18 cellular contexts compared by ENCODE assay signal in genomic region chr6:140567469-140567868, GRCh38.
DNase-seq lines count a peak whose midpoint lies in the region; ATAC-seq, FAIRE-seq and TF ChIP-seq lines count a peak whose summit lies in the region.
"Had no signal": no experiment of that assay in that cellular context is flagged by ENCODE, and none has a peak within 500 bp of the region (broad histone marks: within the 10 kb centered on the region; RNA-seq: fewer than 3 reads in every experiment).

No MANE protein-coding gene starts in this region.

- H3K9me3 Mint-ChIP-seq in neural progenitor cell = no peaks in the 10 kb centered on the region
- no peaks in the 10 kb centered on the region for H3K9me3 Mint-ChIP-seq in activated naive CD8-positive, alpha-beta T cell treated with anti-CD3 and anti-CD28 coated beads for 36 hours
- H3K9me3 Mint-ChIP-seq: effector memory CD8-positive, alpha-beta T cell; stimulated activated naive CD8-positive, alpha-beta T cell treated with anti-CD3 and anti-CD28 coated beads, Interleukin-15, amount 100 ng/mL, for 72 hours; WTC11 had no signal

- no peak overlapping the region for H3K4ac ChIP-seq in H1 (replicated peaks; ENCODE audit: insufficient read length, low read depth, low read length)

- POLR2A ChIA-PET in H1 (lab: Charles Lee; ENCODE audit: partially characterized antibody) = no interaction called here

- H4K5ac ChIP-seq in H1 (ENCODE audit: insufficient read length, low read depth, low read length) = no peak overlapping the region

- H3K23me2 ChIP-seq in H1 (ENCODE audit: low read depth, low read length) = no peaks in the 10 kb centered on the region

- H3K56ac ChIP-seq in H1 (replicated peaks; ENCODE audit: insufficient read length, low read depth, low read length) = no peak overlapping the region

- H3K4me3 Mint-ChIP-seq in neural progenitor cell = no peak overlapping the region
- no peak overlapping the region for H3K4me3 Mint-ChIP-seq in activated naive CD8-positive, alpha-beta T cell treated with anti-CD3 and anti-CD28 coated beads for 36 hours
- H3K4me3 Mint-ChIP-seq: effector memory CD8-positive, alpha-beta T cell; stimulated activated naive CD8-positive, alpha-beta T cell treated with anti-CD3 and anti-CD28 coated beads, Interleukin-15, amount 100 ng/mL, for 72 hours; WTC11 had no signal

- TF ChIP-seq RAD21 in H1 (IDR thresholded peaks at IDR 0.05 in 1 of 2, conservative IDR thresholded peaks at IDR 0.05 in 1 of 2; ENCODE audit: low read depth in 2 of 2, low read length in 2 of 2) = no peak

- H3K36me3 Mint-ChIP-seq in neural progenitor cell = no peaks in the 10 kb centered on the region
- H3K36me3 Mint-ChIP-seq in activated naive CD8-positive, alpha-beta T cell treated with anti-CD3 and anti-CD28 coated beads for 36 hours = no peaks in the 10 kb centered on the region
- H3K36me3 Mint-ChIP-seq: WTC11 had no signal

- H2BK12ac ChIP-seq in H1 (ENCODE audit: low read depth, low read length) = no peak overlapping the region

- no peak overlapping the region for H2BK20ac ChIP-seq in H1 (ENCODE audit: low read length)

- no peak for TF ChIP-seq CTCF in H1 (IDR thresholded peaks at IDR 0.05; ENCODE audit: control extremely low read depth in 1 of 3, insufficient read depth in 1 of 3, low read depth in 1 of 3, low read length in 3 of 3)
- no peak for TF ChIP-seq CTCF in neural progenitor cell (IDR thresholded peaks at IDR 0.05)

- no peak overlapping the region for H4K91ac ChIP-seq in H1 (replicated peaks; ENCODE audit: insufficient read length, low read length)

- no peak for TF ChIP-seq EP300 in H1 (IDR thresholded peaks at IDR 0.05; ENCODE audit: borderline replicate concordance in 1 of 2, low read depth in 2 of 2, low read length in 2 of 2)

- H3F3A ChIP-seq in neural progenitor cell (ENCODE audit: low read depth) = no peaks in the 10 kb centered on the region

- no peaks in the 10 kb centered on the region for H3K79me1 ChIP-seq in H1 (ENCODE audit: low read depth, low read length)

- H3K4me2 ChIP-seq in H1 (ENCODE audit: insufficient read depth in 1 of 2, low read depth in 2 of 2, low read length in 2 of 2) (no peak overlapping the region), neural progenitor cell (no peak overlapping the region)

- peak; percentile 37 for ATAC-seq in GM18868 (IDR thresholded peaks at IDR 0.05; ENCODE audit: unreplicated experiment)
- no peak for ATAC-seq in GM18502 (IDR thresholded peaks at IDR 0.05; ENCODE audit: poor library complexity, unreplicated experiment)
- no peak for ATAC-seq in GM18517 (IDR thresholded peaks at IDR 0.05; ENCODE audit: unreplicated experiment)
- ATAC-seq: effector memory CD8-positive, alpha-beta T cell; stimulated activated naive CD8-positive, alpha-beta T cell treated with anti-CD3 and anti-CD28 coated beads, Interleukin-15, amount 100 ng/mL, for 72 hours; WTC11 had no signal

- H3K18ac ChIP-seq in H1 (ENCODE audit: extremely low read depth, low read length) = no peak overlapping the region

- H3K4me1 ChIP-seq in H1 (replicated peaks in 1 of 4; ENCODE audit: control insufficient read depth in 3 of 4, insufficient read depth in 4 of 4, low read length in 3 of 4) (peaks cover 0 to 3% (median 0%) of the 10 kb centered on the region in 4 experiments; a peak in 1 of 7 replicates), neural progenitor cell (no peaks in the 10 kb centered on the region)

- WGBS in H1 (ENCODE audit: extremely low coverage in 1 of 2, insufficient coverage in 1 of 2, insufficient read length in 1 of 2, insufficient replicate concordance in 2 of 2, low coverage in 1 of 2, low lambda C conversion rate in 2 of 2, missing lambda C conversion rate in 1 of 2), 2 experiments = 91% methylated on average over 2 of the region's 2 CpGs; no CpG with 5 or more reads in 1 of the 2 experiments

- H3K27me3 ChIP-seq in H1 (replicated peaks in 1 of 4; ENCODE audit: control insufficient read depth in 3 of 4, extremely low read depth in 1 of 4, insufficient read depth in 3 of 4, low read length in 3 of 4) = no peaks in the 10 kb centered on the region
- H3K27me3 ChIP-seq in neural progenitor cell = no peaks in the 10 kb centered on the region

- no peak overlapping the region for H3K14ac ChIP-seq in H1 (ENCODE audit: insufficient read length)

- FAIRE-seq in H1 (lab: Jason Lieb, UNC) = no peak

- H3K27ac ChIP-seq in H1 (ENCODE audit: low read depth, low read length) = no peak overlapping the region
- H3K27ac ChIP-seq in neural progenitor cell = no peak overlapping the region

- H2AFZ ChIP-seq in H1 (ENCODE audit: low read length) = 0 out of 2 replicates have a peak overlapping the region, but pooled peaks have one; percentile 5
- H2AFZ ChIP-seq in neural progenitor cell (replicated peaks) = peak overlapping the region; percentile 51

- peaks cover 2% of the 10 kb centered on the region for H3K27me3 Mint-ChIP-seq in neural progenitor cell (ENCODE audit: insufficient read depth, low read depth)
- peaks cover 14% of the 10 kb centered on the region for H3K27me3 Mint-ChIP-seq in activated naive CD8-positive, alpha-beta T cell treated with anti-CD3 and anti-CD28 coated beads for 36 hours

- H3K4me3 ChIP-seq in H1 (ENCODE audit: extremely low read depth in 1 of 4, insufficient read depth in 2 of 4, low read depth in 3 of 4, low read length in 4 of 4) = no peak overlapping the region
- H3K4me3 ChIP-seq in neural progenitor cell = no peak overlapping the region

- H4K8ac ChIP-seq in H1 (ENCODE audit: extremely low read depth, insufficient read depth, low read length) = no peak overlapping the region

- no peak overlapping the region for H2BK120ac ChIP-seq in H1 (replicated peaks; ENCODE audit: low read depth, low read length)

- H3K23ac ChIP-seq in H1 (ENCODE audit: insufficient read length) = no peak overlapping the region

- no peak overlapping the region for H2AK5ac ChIP-seq in H1 (ENCODE audit: low read depth, low read length)

- CTCF ChIA-PET in H1 (lab: Charles Lee; ENCODE audit: partially characterized antibody) = no interaction called here

- in situ Hi-C loops in SK-MEL-5 (cut with HindIII; ENCODE audit: low pct_unique_long_range_greater_than_20kb, low sequenced_read_pairs) = no loop called here

- peaks cover 18% of the 10 kb centered on the region for H3K4me1 Mint-ChIP-seq in neural progenitor cell
- H3K4me1 Mint-ChIP-seq in activated naive CD8-positive, alpha-beta T cell treated with anti-CD3 and anti-CD28 coated beads for 36 hours = peaks cover 7% of the 10 kb centered on the region

- H3K36me3 ChIP-seq in H1 (ENCODE audit: control insufficient read depth in 2 of 4, insufficient read depth in 4 of 4, low read length in 3 of 4) (no peaks in the 10 kb centered on the region), neural progenitor cell (no peaks in the 10 kb centered on the region)

- no peak overlapping the region for H2BK5ac ChIP-seq in H1 (ENCODE audit: low read depth, low read length)

- no peak for TF ChIP-seq POLR2A in H1 (IDR thresholded peaks at IDR 0.05; ENCODE audit: control extremely low read depth in 1 of 2, low read depth in 2 of 2, low read length in 2 of 2)

- H4K20me1 ChIP-seq in H1 (replicated peaks in 1 of 2; ENCODE audit: control insufficient read depth in 1 of 2, insufficient read depth in 2 of 2, low read length in 2 of 2) (no peaks in the 10 kb centered on the region), neural progenitor cell (ENCODE audit: low read depth) (no peaks in the 10 kb centered on the region)

- DNase-seq in SK-MEL-5 (ENCODE audit: low read depth, low spot score) (peak; percentile 9), H1 (ENCODE audit: low read depth in 1 of 2, low spot score in 2 of 2) (no peak), neural progenitor cell (ENCODE audit: low spot score) (peak; percentile 7)
- DNase-seq in activated naive CD8-positive, alpha-beta T cell treated with anti-CD3 and anti-CD28 coated beads for 36 hours = no peak
- DNase-seq: AML-193; central memory CD4-positive, alpha-beta T cell; effector memory CD8-positive, alpha-beta T cell; hypothalamus; kidney; NCI-H526 treated with DMSO at 0.1 percent for 48 hours; occipital lobe; SIG-M5; stimulated activated CD4-positive, alpha-beta T cell treated with anti-CD3 and anti-CD28 coated beads, Interleukin-1b, Interleukin-23, amount 100 ng/mL, for 48 hours; stimulated activated naive CD8-positive, alpha-beta T cell treated with anti-CD3 and anti-CD28 coated beads, Interleukin-15, amount 100 ng/mL, for 72 hours had no signal

- H3K27ac Mint-ChIP-seq in neural progenitor cell = no peak overlapping the region
- no peak overlapping the region for H3K27ac Mint-ChIP-seq in activated naive CD8-positive, alpha-beta T cell treated with anti-CD3 and anti-CD28 coated beads for 36 hours
- H3K27ac Mint-ChIP-seq: effector memory CD8-positive, alpha-beta T cell; stimulated activated naive CD8-positive, alpha-beta T cell treated with anti-CD3 and anti-CD28 coated beads, Interleukin-15, amount 100 ng/mL, for 72 hours; WTC11 had no signal

- H3K9me3 ChIP-seq in H1 (ENCODE audit: insufficient read depth in 2 of 2, low read depth in 1 of 2, low read length in 1 of 2) = no peaks in the 10 kb centered on the region
- no peaks in the 10 kb centered on the region for H3K9me3 ChIP-seq in neural progenitor cell (ENCODE audit: low read depth)

- no peaks in the 10 kb centered on the region for H3K79me2 ChIP-seq in H1 (ENCODE audit: control insufficient read depth in 1 of 2, insufficient read depth in 2 of 2, low read length in 2 of 2)
- H3K79me2 ChIP-seq in neural progenitor cell (ENCODE audit: low read depth) = no peaks in the 10 kb centered on the region

- no peak overlapping the region for H3K9ac ChIP-seq in H1 (replicated peaks in 1 of 4; ENCODE audit: extremely low read depth in 1 of 4, low read depth in 3 of 4, low read length in 3 of 4)
- H3K9ac ChIP-seq in neural progenitor cell = no peak overlapping the region

- no peak overlapping the region for H2BK15ac ChIP-seq in H1 (ENCODE audit: low read length)

TF ChIP-seq in H1, 55 proteins besides CTCF, POLR2A, EP300 and RAD21:
- TF ChIP-seq GTF2F1 (IDR thresholded peaks at IDR 0.05; ENCODE audit: borderline replicate concordance, low read depth, low read length) (no peak), NANOG (IDR thresholded peaks at IDR 0.05; ENCODE audit: insufficient read depth, low read depth, low read length, poor library complexity, severe bottlenecking) (no peak), SAP30 (IDR thresholded peaks at IDR 0.05; ENCODE audit: insufficient read depth, insufficient replicate concordance, low read length) (no peak)

Comparison
In these comparisons a context has a peak if more than half of its experiments do, and no peak if none do; other contexts are left out.
1. DNase-seq: peak in SK-MEL-5 (single experiment) and neural progenitor cell (single experiment); none in H1 (0 of 2) and activated naive CD8-positive, alpha-beta T cell treated with anti-CD3 and anti-CD28 coated beads for 36 hours (single experiment).